8 cellular contexts compared by ENCODE assay signal in genomic region chr11:3476084-3476910, GRCh38.
A peak's percentile ranks its signal among the peaks of the same experiment; 100 is the strongest.
DNase-seq lines count a peak whose midpoint lies in the region; ATAC-seq, FAIRE-seq and TF ChIP-seq lines count a peak whose summit lies in the region.
"Not testable (repeated sequence)": the region's sequence is repeated elsewhere in the genome, so short reads cannot be mapped to it uniquely, and the experiment has no call there.

No MANE protein-coding gene starts in this region.

- not testable (repeated sequence) for H4K20me1 ChIP-seq in fibroblast of lung (ENCODE audit: control insufficient read depth, extremely low read depth, insufficient read depth, low read length)

- not testable (repeated sequence) for ATAC-seq in A549

- H3K23ac ChIP-seq in mesendoderm (ENCODE audit: low read length): not testable (repeated sequence)

- 33% methylated on average over 26 of the region's 26 CpGs for WGBS in A549 (ENCODE audit: missing lambda C conversion rate)
- no CpG with 5 or more reads among the region's 26 CpGs for WGBS in mesendoderm (ENCODE audit: extremely low coverage, insufficient coverage, low lambda C conversion rate)

- not testable (repeated sequence) for H3K9me3 ChIP-seq in A549; Peyer's patch; fibroblast of lung (ENCODE audit: control insufficient read depth, insufficient read depth, low read depth, low read length)

- H3K4me3 Mint-ChIP-seq in brain: not testable (repeated sequence)

- not testable (repeated sequence) for H2AFZ ChIP-seq in fibroblast of lung (ENCODE audit: low read length)

- not testable (repeated sequence) for TF ChIP-seq EP300 in A549 (IDR thresholded peaks at IDR 0.05)

- FAIRE-seq in A549 (lab: Jason Lieb, UNC): not testable (repeated sequence)

- not testable (repeated sequence) for H3K9ac ChIP-seq in fibroblast of lung (ENCODE audit: insufficient read depth, low read length)
- H3K9ac ChIP-seq in mesendoderm (ENCODE audit: low read length): peak overlapping the region; percentile 39

- H3K56ac ChIP-seq in mesendoderm (ENCODE audit: low read length): peak overlapping the region; percentile 78

- not testable (repeated sequence) for H3K4me3 ChIP-seq in A549; GM06990 (replicated peaks; ENCODE audit: low read depth, low read length); fibroblast of lung (replicated peaks in 1 of 4; ENCODE audit: control extremely low read depth in 1 of 4, insufficient read depth in 1 of 4, low read depth in 3 of 4, low read length in 4 of 4); mesendoderm (ENCODE audit: low read length)
- H3K4me3 ChIP-seq in LNCaP clone FGC (ENCODE audit: low read depth, low read length) (peak overlapping the region; percentile 39), Peyer's patch (peak overlapping the region in 2 of 4 donors; percentile 24 to 38), skin epidermis (peak overlapping the region in 2 of 7 experiments; percentile 11 to 34)

- not testable (repeated sequence) for H3K27ac ChIP-seq in A549; fibroblast of lung (ENCODE audit: insufficient read depth, low read length); mesendoderm (ENCODE audit: low read depth, low read length)
- H3K27ac ChIP-seq in Peyer's patch (peak overlapping the region in 3 of 4 donors; percentile 36 to 84 (median 39)), skin epidermis (peak overlapping the region in 11 of 21 experiments; percentile 16 to 79 (median 63))

- H3K27me3 Mint-ChIP-seq in brain: not testable (repeated sequence)

- H2AK5ac ChIP-seq in mesendoderm (ENCODE audit: low read length): not testable (repeated sequence)

- H3K79me1 ChIP-seq in mesendoderm (ENCODE audit: low read length): not testable (repeated sequence)

- H3K36me3 ChIP-seq in GM06990 (ENCODE audit: control insufficient read depth, insufficient read depth, low read length); Peyer's patch; fibroblast of lung (ENCODE audit: control insufficient read depth, insufficient read depth, low read length); mesendoderm (ENCODE audit: control insufficient read depth, insufficient read depth, low read length): not testable (repeated sequence)

- TF ChIP-seq RAD21 in A549 (conservative IDR thresholded peaks at IDR 0.05 in 1 of 2, IDR thresholded peaks at IDR 0.05 in 1 of 2): not testable (repeated sequence)

- H3K27ac Mint-ChIP-seq in brain: not testable (repeated sequence)

- not testable (repeated sequence) for TF ChIP-seq POLR2A in A549 (IDR thresholded peaks at IDR 0.05; ENCODE audit: low read length); Peyer's patch (IDR thresholded peaks at IDR 0.05)

- not testable (repeated sequence) for H3K4me2 ChIP-seq in A549; fibroblast of lung (ENCODE audit: extremely low read depth, insufficient read depth, low read length); mesendoderm (ENCODE audit: low read length)

- H4K5ac ChIP-seq in mesendoderm (ENCODE audit: low read length): not testable (repeated sequence)

- H2BK120ac ChIP-seq in mesendoderm (ENCODE audit: low read depth, low read length): peak overlapping the region; percentile 45

- POLR2A ChIA-PET in A549 (lab: Yijun Ruan, JAX): not testable (repeated sequence)

- peak overlapping the region; percentile 93 for H3K4ac ChIP-seq in mesendoderm (ENCODE audit: low read depth, low read length)

- H3K18ac ChIP-seq in mesendoderm (ENCODE audit: low read length): peak overlapping the region; percentile 32

- not testable (repeated sequence) for H3K79me2 ChIP-seq in fibroblast of lung (ENCODE audit: control insufficient read depth, insufficient read depth, low read length); mesendoderm (ENCODE audit: control insufficient read depth, insufficient read depth, low read length)

- TF ChIP-seq CTCF in A549 (IDR thresholded peaks at IDR 0.05) (peak; percentile 33; the same call in 2 of the 3 replicates), GM06990 (IDR thresholded peaks at IDR 0.05; ENCODE audit: insufficient read depth, low read length, poor library complexity, severe bottlenecking) (peak; percentile 17), Peyer's patch (IDR thresholded peaks at IDR 0.05) (peak in 4 of 6 experiments; percentile 18 to 58 (median 26)), brain (conservative IDR thresholded peaks at IDR 0.05) (peak; percentile 34 to 58), fibroblast of lung (conservative IDR thresholded peaks at IDR 0.05 in 1 of 2, IDR thresholded peaks at IDR 0.05 in 1 of 2; ENCODE audit: low read depth in 1 of 2, low read length in 2 of 2) (peak; percentile 17 to 36)
- not testable (repeated sequence) for TF ChIP-seq CTCF in LNCaP clone FGC (IDR thresholded peaks at IDR 0.05; ENCODE audit: control insufficient read depth, extremely low read depth, insufficient read depth)

- H4K8ac ChIP-seq in mesendoderm (ENCODE audit: low read depth, low read length): not testable (repeated sequence)

- peak overlapping the region; percentile 35 for H2BK5ac ChIP-seq in mesendoderm (ENCODE audit: low read length)

- not testable (repeated sequence) for H3K4me1 Mint-ChIP-seq in brain

- H3K27me3 ChIP-seq in GM06990 (replicated peaks; ENCODE audit: control insufficient read depth, insufficient read depth, low read length); Peyer's patch; fibroblast of lung (ENCODE audit: control insufficient read depth, insufficient read depth, low read length); mesendoderm (ENCODE audit: insufficient read depth, low read length, poor library complexity): not testable (repeated sequence)

- not testable (repeated sequence) for H3K36me3 Mint-ChIP-seq in brain

- H2BK15ac ChIP-seq in mesendoderm (replicated peaks; ENCODE audit: low read depth): not testable (repeated sequence)

- not testable (repeated sequence) for DNase-seq in A549 (ENCODE audit: low read depth in 1 of 2, low spot score in 1 of 2); GM06990 (ENCODE audit: extremely low read depth, insufficient read length); LNCaP clone FGC (ENCODE audit: low read depth); Peyer's patch; fibroblast of lung (ENCODE audit: low read depth in 2 of 2); mesendoderm

- CTCF ChIA-PET in A549 (lab: Yijun Ruan, JAX): interaction anchor here (0.5 to 1.5 kb wide), 4 partner anchors 88 to 304 kb away, joined by 3 to 4 read pairs (median 3); no protein-coding TSS in a partner anchor

- H3K9me3 Mint-ChIP-seq in brain: not testable (repeated sequence)

- not testable (repeated sequence) for H3K4me1 ChIP-seq in A549; Peyer's patch; fibroblast of lung (ENCODE audit: control insufficient read depth, extremely low read depth, insufficient read depth, low read length); mesendoderm (ENCODE audit: control insufficient read depth, low read depth, low read length)
